In the genomic region with DNA sequence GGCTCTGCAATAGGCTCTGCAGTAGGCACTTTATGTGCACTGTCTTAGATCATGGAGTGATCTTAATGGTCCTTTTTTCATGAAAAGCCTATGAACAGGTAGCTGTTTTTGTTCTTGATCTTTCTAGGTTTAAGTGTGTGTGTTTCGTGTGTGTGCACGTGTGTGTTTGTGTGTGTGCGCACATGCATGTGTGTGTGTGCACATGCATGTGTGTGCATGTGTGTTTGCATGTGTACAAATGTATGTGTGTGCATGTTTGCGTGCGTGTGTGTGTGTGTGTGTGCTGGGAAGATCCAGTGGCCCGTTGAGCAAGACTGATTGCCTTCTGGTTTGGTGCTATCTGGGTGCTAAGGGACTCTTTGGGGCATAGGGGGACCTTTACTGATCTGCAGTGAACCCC, we compare ENCODE assay signal across 20 cellular contexts.
"Had no signal": no experiment of that assay in that cellular context is flagged by ENCODE, and none has a peak within 500 bp of the region (broad histone marks: within the 10 kb centered on the region; RNA-seq: fewer than 3 reads in every experiment).

No MANE protein-coding gene starts in this region.

- H3K27ac Mint-ChIP-seq: memory B cell, naive B cell, nephron had no signal

- H3K36me3 Mint-ChIP-seq: memory B cell had no signal

- H3K9me3 ChIP-seq: lower lobe of right lung, psoas muscle had no signal

- DNase-seq: caudate nucleus; colonic mucosa; effector CD8-positive, alpha-beta T cell; heart left ventricle; hypothalamus; left ventricle myocardium inferior; lower lobe of right lung; naive B cell; occipital lobe; psoas muscle; small intestine; stimulated activated CD4-positive, alpha-beta T cell treated with anti-CD3 and anti-CD28 coated beads, Interleukin-12 subunit alpha, Interleukin-12 subunit beta, amount 100 ng/mL, for 4 hours; stimulated activated naive CD4-positive, alpha-beta T cell treated with Interleukin-2 at 50 U/mL for 16 hours had no signal

- H3K27me3 Mint-ChIP-seq: memory B cell had no signal

- H3K4me1 Mint-ChIP-seq: memory B cell, naive B cell, nephron had no signal

- H3K36me3 ChIP-seq: colonic mucosa, heart left ventricle, left ventricle myocardium inferior, lower lobe of right lung, upper lobe of left lung had no signal

- H3K27me3 ChIP-seq: colonic mucosa, upper lobe of left lung had no signal

- H3K4me3 ChIP-seq: colonic mucosa, heart left ventricle, left ventricle myocardium inferior, lower lobe of right lung, psoas muscle, upper lobe of left lung had no signal

- H3K27ac ChIP-seq: colonic mucosa, heart left ventricle, left ventricle myocardium inferior, lower lobe of right lung, psoas muscle, upper lobe of left lung had no signal

- FAIRE-seq: endometrium, frontal cortex, islet of Langerhans, small intestine had no signal

- H3K4me1 ChIP-seq: colonic mucosa, heart left ventricle, left ventricle myocardium inferior, lower lobe of right lung, psoas muscle, upper lobe of left lung had no signal

- H3K4me3 Mint-ChIP-seq: memory B cell, naive B cell, nephron had no signal

- ATAC-seq: esophagus mucosa, heart left ventricle, lower lobe of right lung, psoas muscle had no signal
